ENCODE assay signal across 20 cellular contexts in the genomic region with DNA sequence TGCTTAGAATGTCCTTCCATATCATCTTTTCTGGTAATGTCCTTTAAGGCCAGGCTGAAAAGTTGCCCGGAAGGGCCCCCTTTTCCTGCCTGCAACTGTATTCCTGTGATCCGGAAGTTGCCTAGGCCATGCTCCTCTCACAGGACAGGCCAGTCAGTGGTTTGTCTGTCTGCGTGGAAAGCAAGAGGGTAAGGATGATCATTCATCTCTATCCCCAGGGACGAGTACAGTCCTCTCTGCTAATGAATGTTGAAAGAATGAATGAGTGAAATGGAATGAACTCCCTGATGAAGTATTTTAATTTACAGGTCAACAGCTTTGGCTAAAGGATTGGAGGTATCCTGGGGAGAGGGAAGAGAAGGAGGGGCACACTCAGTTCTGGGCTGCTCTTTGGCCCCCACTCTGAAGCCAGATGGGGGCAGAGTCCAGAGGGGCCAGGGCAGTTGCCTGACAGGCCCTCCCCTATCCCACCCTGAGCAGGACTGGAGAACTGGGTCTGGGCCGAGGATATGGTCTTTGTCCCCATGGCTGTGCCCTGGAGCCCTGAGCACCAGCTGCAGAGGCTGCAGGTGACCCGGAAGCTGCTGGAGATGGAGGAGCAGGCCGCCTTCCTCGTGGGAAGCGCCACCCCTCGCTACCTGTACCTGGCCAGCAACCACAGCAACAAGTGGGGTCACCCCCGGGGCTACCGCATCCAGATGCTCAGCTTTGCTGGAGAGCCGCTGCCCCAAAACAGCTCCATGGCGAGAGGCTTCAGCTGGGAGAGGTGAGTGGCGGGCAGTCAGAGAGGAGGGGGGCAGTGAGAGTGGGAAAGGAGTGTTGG. TPM values are rescaled to one million over a fixed set of nuclear protein-coding genes. Genes with fewer than 3 reads are reported as not detected.
DNase-seq lines count a peak whose midpoint lies in the region; ATAC-seq and TF ChIP-seq lines count a peak whose summit lies in the region.
"Had no signal": no experiment of that assay in that cellular context is flagged by ENCODE, and none has a peak within 500 bp of the region (broad histone marks: within the 10 kb centered on the region; RNA-seq: fewer than 3 reads in every experiment).

No MANE protein-coding gene starts in this region.

- peaks cover 0 to 18% of the 10 kb centered on the region in 2 donors for H3K36me3 ChIP-seq in gastroesophageal sphincter
- H3K36me3 ChIP-seq in stomach, result peaks cover 0 to 39% (median 0%) of the 10 kb centered on the region in 4 donors
- no peaks in the 10 kb centered on the region for H3K36me3 ChIP-seq in neuronal stem cell (replicated peaks in 1 of 2; ENCODE audit: control insufficient read depth in 2 of 2, insufficient read depth in 2 of 2, low read length in 2 of 2)
- H3K36me3 ChIP-seq: ovary, SJCRH30 had no signal

- ATAC-seq in gastroesophageal sphincter, result no peak
- ATAC-seq in GM18505 (IDR thresholded peaks at IDR 0.05; ENCODE audit: unreplicated experiment), result no peak
- ATAC-seq: GM12878; left colon; stimulated activated naive B cell treated with anti-CD40 and anti-IgM and Interleukin-4, amounts not matched to agents 10 μg/mL and 1 μg/mL and 100 μg/mL, for 72 hours had no signal

- H2BK12ac ChIP-seq in neuronal stem cell (ENCODE audit: low read length), result no peak overlapping the region

- no peak overlapping the region for H3K18ac ChIP-seq in neuronal stem cell (ENCODE audit: low read length)

- no peak overlapping the region for H2BK15ac ChIP-seq in neuronal stem cell (ENCODE audit: low read length)

- intact Hi-C loops in stomach (cut with DNase I; ENCODE audit: low total_unique reads), result no loop called here

- no peak overlapping the region for H3K14ac ChIP-seq in neuronal stem cell (ENCODE audit: low read length)

- H3K4me2 ChIP-seq in neuronal stem cell (ENCODE audit: insufficient read depth, low read length, poor library complexity, severe bottlenecking), result no peak overlapping the region

- no peak overlapping the region for H3K23ac ChIP-seq in neuronal stem cell (ENCODE audit: low read depth, low read length, poor library complexity)

- no peak overlapping the region for H2BK120ac ChIP-seq in neuronal stem cell (ENCODE audit: low read depth, low read length)

- no peak overlapping the region for H3K4ac ChIP-seq in neuronal stem cell (ENCODE audit: low read length)

- H3K4me1 ChIP-seq in gastroesophageal sphincter (peaks cover 0 to 73% (median 22%) of the 10 kb centered on the region in 3 donors), stomach (peaks cover 15 to 51% (median 32%) of the 10 kb centered on the region in 4 donors), neuronal stem cell (ENCODE audit: control insufficient read depth in 2 of 2, insufficient read depth in 1 of 2, low read depth in 1 of 2, low read length in 2 of 2) (peaks cover 0 to 3% of the 10 kb centered on the region in 2 donors)

- H2BK5ac ChIP-seq in neuronal stem cell (ENCODE audit: low read length), result no peak overlapping the region

- TF ChIP-seq CTCF in gastroesophageal sphincter (IDR thresholded peaks at IDR 0.05) (no peak), stomach (IDR thresholded peaks at IDR 0.05) (no peak)

- H3K4me3 ChIP-seq in gastroesophageal sphincter (peak overlapping the region; percentile 43 to 61), stomach (peak overlapping the region; percentile 25 to 49 (median 43)), neuronal stem cell (ENCODE audit: low read length in 2 of 2) (no peak overlapping the region)
- H3K4me3 ChIP-seq: GM12878, SJCRH30 had no signal

- H3K27me3 ChIP-seq in gastroesophageal sphincter (no peaks in the 10 kb centered on the region), stomach (no peaks in the 10 kb centered on the region), neuronal stem cell (ENCODE audit: control insufficient read depth in 3 of 3, insufficient read depth in 3 of 3, low read depth in 1 of 3, low read length in 3 of 3) (no peaks in the 10 kb centered on the region)
- H3K27me3 ChIP-seq: ovary, SJCRH30 had no signal

- H4K91ac ChIP-seq in neuronal stem cell (ENCODE audit: low read depth, low read length, poor library complexity), result no peak overlapping the region

- no peak overlapping the region for H2AK5ac ChIP-seq in neuronal stem cell (ENCODE audit: low read depth, low read length)

- no peaks in the 10 kb centered on the region for H3K79me1 ChIP-seq in neuronal stem cell (ENCODE audit: low read depth, low read length)

- no peak overlapping the region for H2AFZ ChIP-seq in neuronal stem cell (ENCODE audit: low read length)

- H3K9me3 ChIP-seq in gastroesophageal sphincter, result no peaks in the 10 kb centered on the region
- no peaks in the 10 kb centered on the region for H3K9me3 ChIP-seq in stomach
- no peaks in the 10 kb centered on the region for H3K9me3 ChIP-seq in neuronal stem cell (replicated peaks in 1 of 2; ENCODE audit: control insufficient read depth in 2 of 2, insufficient read depth in 1 of 2, low read depth in 1 of 2, low read length in 2 of 2)
- H3K9me3 ChIP-seq: ovary, SJCRH30 had no signal

- no peak overlapping the region for H3K9ac ChIP-seq in neuronal stem cell (ENCODE audit: low read depth, low read length, poor library complexity)

- H4K8ac ChIP-seq in neuronal stem cell (ENCODE audit: low read depth, low read length), result no peak overlapping the region

- TF ChIP-seq POLR2A in gastroesophageal sphincter (IDR thresholded peaks at IDR 0.05) (no peak), stomach (IDR thresholded peaks at IDR 0.05) (no peak), GM18505 (IDR thresholded peaks at IDR 0.05; ENCODE audit: borderline replicate concordance, extremely low read depth, insufficient read depth, insufficient read length) (no peak)

- DNase-seq in RPMI8226 (peak; percentile 46), stomach (no peak), neuronal stem cell (ENCODE audit: low spot score) (no peak), COLO668 (lab: John Stamatoyannopoulos, UW; ENCODE audit: unreplicated experiment) (no peak)
- DNase-seq: activated CD4-positive, CD25-positive, alpha-beta regulatory T cell; caudate nucleus; effector memory CD4-positive, alpha-beta T cell; left colon; NCI-H2029 treated with DMSO at 0.1 percent for 48 hours; NCI-H524; ovary; SJCRH30; stimulated activated CD4-positive, alpha-beta T cell treated with anti-CD3 and anti-CD28 coated beads, Interleukin-12 subunit alpha, Interleukin-12 subunit beta, amount 100 ng/mL, for 4 hours; stimulated activated naive B cell treated with anti-CD40 and anti-IgM and Interleukin-4, amounts not matched to agents 10 μg/mL and 1 μg/mL and 100 μg/mL, for 72 hours had no signal

- TF ChIP-seq EP300 in gastroesophageal sphincter (IDR thresholded peaks at IDR 0.05) (no peak), stomach (IDR thresholded peaks at IDR 0.05) (no peak)

- H3K27ac ChIP-seq in gastroesophageal sphincter (peak overlapping the region; percentile 83 to 93 (median 88)), stomach (peak overlapping the region in 4 of 5 donors; percentile 66 to 86 (median 80)), neuronal stem cell (replicated peaks; ENCODE audit: low read length) (no peak overlapping the region)
- H3K27ac ChIP-seq: ovary, SJCRH30 had no signal

- WGBS in gastroesophageal sphincter (ENCODE audit: low coverage in 1 of 2), 2 donors, result 50 to 56% methylated on average over 2 to 5 of the region's 15 CpGs
- 80 to 89% (median 84%) methylated on average over 14 to 15 of the region's 15 CpGs for WGBS in stomach, 5 donors
- no CpG with 5 or more reads among the region's 15 CpGs for WGBS in neuronal stem cell (ENCODE audit: extremely low coverage in 2 of 2, insufficient read length in 2 of 2, insufficient replicate concordance in 1 of 2), 2 donors

RNA-seq across cellular contexts. Expression of a gene that starts 3.2 kb away (rescaled TPM):
- total RNA-seq in gastroesophageal sphincter (100 to 1,000 TPM in 2 of 4 donors, 10 to 100 TPM in 2; 48.3 to 196 (median 108) TPM), stomach (10 to 100 TPM; 20.9 to 67.9 (median 42.0) TPM)
- polyA plus RNA-seq in stomach, result 10 to 100 TPM in 1 of 3 donors, 1 to 10 TPM in 2; 6.2 to 46.9 (median 9.3) TPM
- polyA plus RNA-seq in neuronal stem cell (2013, experiment 1 of 2), result 1.4 TPM
- 1.5 TPM for polyA plus RNA-seq in neuronal stem cell (2013, experiment 2 of 2)

RNA-seq across cellular contexts. Expression of a gene that starts 9.8 kb away (rescaled TPM):
- total RNA-seq in gastroesophageal sphincter, result 1 to 10 TPM in 3 of 4 donors, under 1 TPM in 1; 0.81 to 1.7 (median 1.4) TPM
- total RNA-seq in stomach, result 1 to 10 TPM in 1 of 5 donors, under 1 TPM in 2, not detected in 2; 0.87 to 3.0 (median 0.92) TPM
- polyA plus RNA-seq in stomach, result under 1 TPM in 2 of 3 donors, not detected in 1; 0.50 to 0.55 TPM
- polyA plus RNA-seq in neuronal stem cell (2013, experiment 1 of 2), result 1.5 TPM
- 1.7 TPM for polyA plus RNA-seq in neuronal stem cell (2013, experiment 2 of 2)

RNA-seq across cellular contexts. Expression of a gene that starts 21.0 kb away (rescaled TPM):
- total RNA-seq in gastroesophageal sphincter, result 100 to 1,000 TPM in 1 of 4 donors, 10 to 100 TPM in 3; 60.7 to 109 (median 82.0) TPM
- 10 to 100 TPM; 26.4 to 74.4 (median 70.0) TPM for total RNA-seq in stomach
- polyA plus RNA-seq in stomach, result 10 to 100 TPM; 27.1 to 75.8 (median 61.5) TPM
- 84.7 TPM for polyA plus RNA-seq in neuronal stem cell (2013, experiment 1 of 2)
- polyA plus RNA-seq in neuronal stem cell (2013, experiment 2 of 2), result 84.5 TPM

RNA-seq across cellular contexts. Expression of a gene that starts 30.1 kb away (rescaled TPM):
- total RNA-seq in gastroesophageal sphincter (100 to 1,000 TPM; 143 to 185 (median 155) TPM), stomach (100 to 1,000 TPM in 3 of 5 donors, 10 to 100 TPM in 2; 53.1 to 192 (median 124) TPM)
- polyA plus RNA-seq in stomach, result 10 to 100 TPM; 40.3 to 86.1 (median 65.2) TPM
- 28.8 TPM for polyA plus RNA-seq in neuronal stem cell (2013, experiment 1 of 2)
- polyA plus RNA-seq in neuronal stem cell (2013, experiment 2 of 2), result 27.6 TPM

RNA-seq across cellular contexts. Expression of a gene that starts 46.4 kb away (rescaled TPM):
- total RNA-seq in gastroesophageal sphincter (not detected), stomach (1 to 10 TPM in 1 of 5 donors, not detected in 4; 4.0 TPM)
- not detected for polyA plus RNA-seq in stomach
- not detected for polyA plus RNA-seq in neuronal stem cell (2013, experiment 1 of 2)
- polyA plus RNA-seq in neuronal stem cell (2013, experiment 2 of 2), result not detected
- total RNA-seq: activated CD8-positive, alpha-beta memory T cell treated with anti-CD3 and anti-CD28 coated beads for 36 hours; GM12878; myocyte; SJCRH30; T-helper 2 cell treated with Interferon-gamma antibody and Interleukin-4, amounts not matched to agents 100 ng/mL and 5 ng/mL, for 36 hours had no signal
- polyA plus RNA-seq: GM12878, ovary had no signal

Comparison
In these comparisons a context has a peak if more than half of its experiments do, and no peak if none do; other contexts are left out.
1. H3K4me3 ChIP-seq: peak in gastroesophageal sphincter (2 of 2) and stomach (4 of 4); none in neuronal stem cell (0 of 2).